ENCODE assay signal across 19 cellular contexts in the genomic region with DNA sequence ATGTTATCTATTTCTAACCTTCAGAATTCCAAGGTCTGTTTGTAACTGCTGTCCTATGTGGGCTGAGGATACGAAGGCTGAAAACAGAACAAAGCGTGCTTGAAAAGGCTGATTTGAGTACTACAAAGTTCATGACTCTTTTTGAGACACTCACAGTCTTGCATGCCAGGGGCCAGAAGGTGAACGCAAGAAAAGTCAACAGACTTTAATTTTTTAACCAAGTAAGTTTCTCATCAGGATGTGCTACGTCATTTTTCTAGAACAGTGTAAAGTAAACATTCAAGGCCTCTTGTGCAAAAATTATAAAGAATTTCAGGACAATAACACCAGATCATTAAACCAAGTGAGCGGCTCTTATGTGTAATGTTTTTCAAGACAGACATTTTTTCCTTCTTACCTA.
DNase-seq lines count a peak whose midpoint lies in the region; TF ChIP-seq lines count a peak whose summit lies in the region.
"Had no signal": no experiment of that assay in that cellular context is flagged by ENCODE, and none has a peak within 500 bp of the region (broad histone marks: within the 10 kb centered on the region; RNA-seq: fewer than 3 reads in every experiment).

No MANE protein-coding gene starts in this region.

- TF ChIP-seq EP300 in tibial nerve (IDR thresholded peaks at IDR 0.05), result peak; percentile 49 to 74

- no peaks in the 10 kb centered on the region for H3K9me3 ChIP-seq in tibial nerve

- H3K27ac ChIP-seq in tibial nerve, result peak overlapping the region in 2 of 4 donors; percentile 52 to 64
- H3K27ac ChIP-seq: C4-2B, HL-60 had no signal

- no peaks in the 10 kb centered on the region for H3K27me3 ChIP-seq in tibial nerve

- H3K4me1 ChIP-seq in tibial nerve, result peaks cover 0 to 45% (median 0%) of the 10 kb centered on the region in 4 donors

- 17 to 24% methylated on average over 5 of the region's 5 CpGs for WGBS in tibial nerve, 2 donors

- TF ChIP-seq POLR2A in tibial nerve (IDR thresholded peaks at IDR 0.05), result no peak

- no peak overlapping the region for H3K4me3 ChIP-seq in choroid plexus epithelial cell (ENCODE audit: low read depth, low read length)
- no peak overlapping the region for H3K4me3 ChIP-seq in tibial nerve
- H3K4me3 ChIP-seq: K562 had no signal

- peak; percentile 67 for DNase-seq in M059J (ENCODE audit: low read depth)
- peak; percentile 98 for DNase-seq in choroid plexus epithelial cell (ENCODE audit: low read depth)
- peak; percentile 99 for DNase-seq in iris pigment epithelial cell (ENCODE audit: low read depth)
- DNase-seq in tibial nerve (ENCODE audit: low spot score in 2 of 2), result peak; percentile 16 to 44
- DNase-seq in SHP77 treated with DMSO at 0.1 percent for 48 hours (lab: John Stamatoyannopoulos, UW), result no peak
- no peak for DNase-seq in activated gamma-delta T cell (lab: John Stamatoyannopoulos, UW)
- no peak for DNase-seq in activated T-cell treated with anti-CD3 and anti-CD28 coated beads for 4 hours
- DNase-seq: GF-D8, GOT3, MV-4-11, NCI-H1417 treated with DMSO at 0.1 percent for 48 hours, NCI-H1930, NCI-H2171, NCI-H446 treated with DMSO at 0.1 percent for 48 hours, NCI-H748 treated with DMSO at 0.1 percent for 48 hours, RPMI8226 had no signal

- TF ChIP-seq CTCF in choroid plexus epithelial cell (conservative IDR thresholded peaks at IDR 0.05; ENCODE audit: low read depth, low read length) (no peak), tibial nerve (IDR thresholded peaks at IDR 0.05) (no peak)

- H3K36me3 ChIP-seq in tibial nerve, result no peaks in the 10 kb centered on the region

Comparison
In these comparisons a context has a peak if more than half of its experiments do, and no peak if none do; other contexts are left out.
1. DNase-seq: peak in M059J (single experiment), choroid plexus epithelial cell (single experiment), iris pigment epithelial cell (single experiment) and tibial nerve (2 of 2); none in SHP77 treated with DMSO at 0.1 percent for 48 hours (single experiment), activated gamma-delta T cell (single experiment) and activated T-cell treated with anti-CD3 and anti-CD28 coated beads for 4 hours (single experiment).